Comparison of ENCODE assay signal across 8 cellular contexts in the genomic region with DNA sequence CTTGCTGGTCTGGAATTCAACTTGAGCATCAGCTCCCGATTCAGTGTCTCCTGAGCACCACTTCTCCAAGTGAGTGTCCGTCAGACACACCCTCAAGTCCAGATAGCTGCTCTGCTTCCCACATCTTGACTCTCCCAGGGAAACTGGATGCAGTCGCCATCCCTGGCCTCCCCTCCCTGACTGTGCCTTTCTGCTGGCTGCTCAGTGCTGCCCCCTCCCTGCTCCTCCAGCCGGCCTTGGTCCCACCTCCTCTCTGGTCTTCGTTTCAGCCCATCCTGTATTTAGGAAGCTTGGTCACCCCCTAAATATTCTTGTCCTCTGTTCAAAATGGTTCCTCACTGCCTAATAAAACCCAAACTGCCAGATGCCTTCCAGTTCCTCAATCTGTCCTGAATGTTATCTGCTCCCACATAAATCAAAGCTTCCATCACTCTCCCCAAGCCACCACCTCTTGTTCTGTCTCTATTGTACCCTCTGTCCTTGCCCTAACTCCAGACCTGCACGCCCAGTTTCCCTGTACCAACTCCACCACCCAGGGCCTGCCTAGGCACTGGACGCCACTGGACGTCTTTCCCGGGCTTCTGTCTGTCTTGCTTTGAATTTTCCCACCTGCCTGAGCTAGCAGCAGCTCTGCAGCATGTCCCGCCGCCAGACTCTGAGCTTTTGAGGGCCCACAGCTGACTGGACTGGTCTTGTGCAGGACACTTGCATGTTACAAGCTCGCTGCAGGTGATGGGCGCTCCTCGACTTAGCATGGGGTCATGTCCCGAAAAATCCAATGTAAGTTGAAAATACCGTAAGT. TPM values are rescaled to one million over a fixed set of nuclear protein-coding genes. Genes with fewer than 3 reads are reported as not detected.
A peak's percentile ranks its signal among the peaks of the same experiment; 100 is the strongest.
DNase-seq lines count a peak whose midpoint lies in the region; ATAC-seq, FAIRE-seq and TF ChIP-seq lines count a peak whose summit lies in the region.

No MANE protein-coding gene starts in this region.

- in situ Hi-C loops in astrocyte of the cerebellum (cut with HindIII; ENCODE audit: low sequenced_read_pairs) = no loop called here

- DNase-seq in D721Med (ENCODE audit: insufficient read length, low spot score) = no peak
- DNase-seq in HuH-7 (ENCODE audit: low spot score) = peak; percentile 43
- no peak for DNase-seq in astrocyte of the cerebellum (ENCODE audit: low read depth)
- DNase-seq in naive thymus-derived CD8-positive, alpha-beta T cell = peak in 1 of 10 donors; percentile 5
- no peak for DNase-seq in DMS114 treated with DMSO at 0.1 percent for 48 hours (lab: John Stamatoyannopoulos, UW; ENCODE audit: unreplicated experiment)
- DNase-seq in stimulated activated naive CD4-positive, alpha-beta T cell (lab: John Stamatoyannopoulos, UW) = no peak
- no peak for DNase-seq in NCI-H524 (lab: John Stamatoyannopoulos, UW)

- no peak for ATAC-seq in naive thymus-derived CD8-positive, alpha-beta T cell
- no peak for ATAC-seq in HG03175 (IDR thresholded peaks at IDR 0.05; ENCODE audit: unreplicated experiment)

- no peak overlapping the region for H3K4me3 ChIP-seq in astrocyte of the cerebellum (ENCODE audit: low read depth, low read length)

- H3K4me3 Mint-ChIP-seq in naive thymus-derived CD8-positive, alpha-beta T cell = peak overlapping the region; percentile 29 to 88 (median 78)

- FAIRE-seq in D721Med (lab: Jason Lieb, UNC) = no peak

- H3K9me3 Mint-ChIP-seq in naive thymus-derived CD8-positive, alpha-beta T cell = peaks cover 0 to 3% (median 0%) of the 10 kb centered on the region in 9 donors

- no peaks in the 10 kb centered on the region for H3K27me3 Mint-ChIP-seq in naive thymus-derived CD8-positive, alpha-beta T cell

- peaks cover 25 to 42% (median 32%) of the 10 kb centered on the region in 4 donors for H3K4me1 Mint-ChIP-seq in naive thymus-derived CD8-positive, alpha-beta T cell

- POLR2A ChIA-PET in naive thymus-derived CD8-positive, alpha-beta T cell (lab: Charles Lee) = interaction anchor here (1.0 to 1.1 kb wide), 2 partner anchors 33 to 35 kb away, joined by 3 to 5 read pairs; partner anchors contain the start of genes CCDC92 and ZNF664

- peak overlapping the region; percentile 80 to 96 (median 93) for H3K27ac Mint-ChIP-seq in naive thymus-derived CD8-positive, alpha-beta T cell

- H3K36me3 Mint-ChIP-seq in naive thymus-derived CD8-positive, alpha-beta T cell = peaks cover 14 to 34% (median 25%) of the 10 kb centered on the region in 3 donors

- TF ChIP-seq CTCF in D721Med (IDR thresholded peaks at IDR 0.05; ENCODE audit: insufficient read depth, missing control alignments) (peak; percentile 31), astrocyte of the cerebellum (IDR thresholded peaks at IDR 0.05; ENCODE audit: low read depth, low read length, missing control alignments) (peak; percentile 36)

RNA-seq across cellular contexts. Expression of gene CCDC92, which starts 33.8 kb away (rescaled TPM):
- total RNA-seq in naive thymus-derived CD8-positive, alpha-beta T cell = 10 to 100 TPM; 23.3 to 28.2 TPM
- polyA plus RNA-seq in naive thymus-derived CD8-positive, alpha-beta T cell = 10 to 100 TPM; 16.7 to 34.0 (median 21.1) TPM

RNA-seq across cellular contexts. Expression of gene ZNF664, which starts 34.1 kb away (rescaled TPM):
- 10 to 100 TPM; 43.9 to 47.9 TPM for total RNA-seq in naive thymus-derived CD8-positive, alpha-beta T cell
- polyA plus RNA-seq in naive thymus-derived CD8-positive, alpha-beta T cell = 10 to 100 TPM in 2 of 3 donors, 1 to 10 TPM in 1; 9.4 to 10.8 (median 10.3) TPM
